19 cellular contexts compared by ENCODE assay signal in genomic region chr20:51227744-51228143, GRCh38.
"Had no signal": no experiment of that assay in that cellular context is flagged by ENCODE, and none has a peak within 500 bp of the region (broad histone marks: within the 10 kb centered on the region; RNA-seq: fewer than 3 reads in every experiment).

No MANE protein-coding gene starts in this region.

- H3K27ac ChIP-seq: coronary artery, dorsolateral prefrontal cortex, esophagus muscularis mucosa, gastrocnemius medialis, heart right ventricle, left lung, lower lobe of right lung had no signal

- DNase-seq: dermis blood vessel endothelial cell; dorsolateral prefrontal cortex; effector CD4-positive, alpha-beta T cell; effector memory CD4-positive, alpha-beta T cell; foreskin fibroblast; foreskin melanocyte; gastrocnemius medialis; glutamatergic neuron; head of caudate nucleus; heart right ventricle; hippocampal formation; left cardiac atrium; left lung; left ventricle myocardium superior; lower lobe of right lung; mesendoderm; midbrain had no signal

- ATAC-seq: gastrocnemius medialis, heart right ventricle, left cardiac atrium, left lung, left ventricle myocardium superior, lower lobe of right lung had no signal

- H3K36me3 ChIP-seq: esophagus muscularis mucosa, gastrocnemius medialis, heart right ventricle, left lung, lower lobe of right lung had no signal

- H3K9me3 ChIP-seq: esophagus muscularis mucosa, gastrocnemius medialis, left lung, lower lobe of right lung had no signal

- H3K4me1 ChIP-seq: esophagus muscularis mucosa, gastrocnemius medialis, heart right ventricle, left lung, lower lobe of right lung had no signal

- H3K4me3 ChIP-seq: coronary artery, dorsolateral prefrontal cortex, esophagus muscularis mucosa, gastrocnemius medialis, heart right ventricle, left lung, lower lobe of right lung had no signal
